Comparison of ENCODE assay signal across 4 cellular contexts in the genomic region with DNA sequence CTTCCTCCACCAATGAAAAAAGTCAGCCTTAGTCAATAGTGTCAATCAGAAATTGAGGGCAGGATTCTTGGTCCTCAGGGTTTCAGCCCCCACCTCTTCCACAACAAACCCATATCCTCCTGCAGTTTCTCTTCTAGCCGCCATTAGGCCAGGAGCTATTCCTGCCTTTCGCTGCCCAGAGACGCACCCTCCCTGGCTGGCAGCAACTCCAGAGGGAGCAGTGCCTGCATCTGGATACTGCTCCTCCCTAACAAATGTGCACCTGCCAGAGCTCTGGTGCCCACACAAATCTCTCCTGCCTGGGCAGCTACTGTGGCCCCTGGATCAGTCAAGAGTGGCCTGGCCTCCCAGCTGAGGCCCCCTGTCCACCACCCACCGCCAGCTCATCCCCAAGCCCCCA. TPM values are rescaled to one million over a fixed set of nuclear protein-coding genes. Genes with fewer than 3 reads are reported as not detected.
"Had no signal": no experiment of that assay in that cellular context is flagged by ENCODE, and none has a peak within 500 bp of the region (broad histone marks: within the 10 kb centered on the region; RNA-seq: fewer than 3 reads in every experiment).

No MANE protein-coding gene starts in this region.

RNA-seq across cellular contexts. Expression of a gene that starts 38.8 kb away (rescaled TPM):
- total RNA-seq: activated CD4-positive, alpha-beta T cell treated with anti-CD3 and anti-CD28 coated beads for 36 hours; mononuclear cell; subcutaneous adipose tissue; T-helper 2 cell treated with Interferon-gamma antibody and Interleukin-4, amounts not matched to agents 100 ng/mL and 5 ng/mL, for 36 hours had no signal
